Comparison of ENCODE assay signal across 8 cellular contexts in the genomic region with DNA sequence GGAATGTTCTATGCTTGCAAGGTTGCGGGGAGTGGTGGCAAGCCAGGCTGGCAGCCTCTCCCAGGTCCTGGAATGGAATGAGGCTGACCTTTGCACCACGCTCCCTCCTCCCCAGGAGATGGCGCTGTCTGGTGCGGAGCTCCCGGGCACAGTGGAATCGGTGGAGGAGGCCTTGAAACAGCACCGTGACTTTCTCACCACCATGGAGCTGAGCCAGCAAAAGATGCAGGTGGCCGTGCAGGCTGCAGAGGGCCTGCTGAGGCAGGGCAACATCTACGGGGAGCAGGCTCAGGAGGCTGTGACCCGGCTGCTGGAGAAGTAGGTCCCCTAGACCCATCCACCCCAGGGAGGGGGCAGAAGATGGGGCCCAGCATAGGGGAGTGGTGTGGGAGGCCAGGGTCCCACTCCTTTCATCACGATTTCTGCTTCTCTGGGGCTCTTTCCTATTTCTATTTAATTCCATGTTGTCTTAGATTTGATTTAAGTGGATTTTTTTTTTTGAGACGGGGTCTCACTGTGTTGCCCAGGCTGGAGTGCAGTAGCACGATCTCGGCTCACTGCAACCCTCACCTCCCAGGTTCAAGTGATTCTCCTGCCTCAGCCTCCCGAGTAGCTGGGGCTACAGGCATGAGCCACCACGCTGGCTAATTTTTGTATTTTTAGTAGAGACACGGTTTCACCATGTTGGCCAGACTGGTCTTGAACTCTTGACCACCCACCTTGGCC. TPM values are rescaled to one million over a fixed set of nuclear protein-coding genes. Genes with fewer than 3 reads are reported as not detected.
DNase-seq lines count a peak whose midpoint lies in the region; FAIRE-seq and TF ChIP-seq lines count a peak whose summit lies in the region.

No MANE protein-coding gene starts in this region.

- H3K4me3 ChIP-seq in fibroblast of the aortic adventitia (ENCODE audit: low read depth, low read length): no peak overlapping the region

- in situ Hi-C loops in Caki2 (cut with HindIII; ENCODE audit: low pct_unique_long_range_greater_than_20kb, low sequenced_read_pairs): no loop called here

- peak; percentile 72 for TF ChIP-seq CTCF in fibroblast of the aortic adventitia (IDR thresholded peaks at IDR 0.05; ENCODE audit: insufficient read depth, low read length)

- FAIRE-seq in HTR-8/SVneo (lab: Jason Lieb, UNC): peak; percentile 57

- DNase-seq in Caki2 (ENCODE audit: low read depth) (peak; percentile 84), HTR-8/SVneo (ENCODE audit: insufficient read length, low spot score) (peak; percentile 77), NOMO-1 treated with dmso at 0.1 percent for 144 hours (lab: John Stamatoyannopoulos, UW; ENCODE audit: unreplicated experiment) (peak; percentile 3), activated T-cell treated with anti-CD3 and anti-CD28 coated beads for 4 hours (peak; percentile 8), fibroblast of the aortic adventitia (ENCODE audit: low read depth) (peak; percentile 47), pons (ENCODE audit: low spot score) (peak; percentile 26), GM19238 (ENCODE audit: insufficient read length, low spot score) (no peak)
- no peak for DNase-seq in NK-92 treated with Interleukin-12 subunit alpha and Interleukin-12 subunit beta, amount 100 ng/mL, for 24 hours (lab: John Stamatoyannopoulos, UW)

RNA-seq across cellular contexts. Expression of a gene that starts 53.2 kb away (rescaled TPM):
- total RNA-seq in Caki2 (2014; rRNA removed; shearing (Covaris generic); ENCODE audit: low replicate concordance): 92.6 and 137 TPM in 2 replicates
- 5.7 and 24.9 TPM in 2 replicates for total RNA-seq in fibroblast of the aortic adventitia (ENCODE audit: low replicate concordance)

RNA-seq across cellular contexts. Expression of a gene that starts 56.7 kb away (rescaled TPM):
- 4.2 and 6.3 TPM in 2 replicates for total RNA-seq in Caki2 (2014; rRNA removed; shearing (Covaris generic); ENCODE audit: low replicate concordance)
- 3.5 and 9.5 TPM in 2 replicates for total RNA-seq in fibroblast of the aortic adventitia (ENCODE audit: low replicate concordance)

RNA-seq across cellular contexts. Expression of a gene that starts 57.9 kb away (rescaled TPM):
- total RNA-seq in Caki2 (2014; rRNA removed; shearing (Covaris generic); ENCODE audit: low replicate concordance): 649 and 783 TPM in 2 replicates
- total RNA-seq in fibroblast of the aortic adventitia (ENCODE audit: low replicate concordance): 71.5 and 77.2 TPM in 2 replicates

Comparison
In these comparisons a context has a peak if more than half of its experiments do, and no peak if none do; other contexts are left out.
1. DNase-seq: peak in Caki2 (single experiment), HTR-8/SVneo (single experiment), NOMO-1 treated with dmso at 0.1 percent for 144 hours (single experiment), activated T-cell treated with anti-CD3 and anti-CD28 coated beads for 4 hours (single experiment), fibroblast of the aortic adventitia (single experiment) and pons (single experiment); none in GM19238 (single experiment) and NK-92 treated with Interleukin-12 subunit alpha and Interleukin-12 subunit beta, amount 100 ng/mL, for 24 hours (single experiment).